ENCODE assay signal across 8 cellular contexts in genomic region chr5:73564644-73565165, GRCh38. TPM values are rescaled to one million over a fixed set of nuclear protein-coding genes. Genes with fewer than 3 reads are reported as not detected.
DNase-seq lines count a peak whose midpoint lies in the region; ATAC-seq and TF ChIP-seq lines count a peak whose summit lies in the region.

No MANE protein-coding gene starts in this region.

- DNase-seq in cardiac muscle cell (ENCODE audit: low read depth in 1 of 2, low spot score in 1 of 2) (peak; percentile 3 to 13), Right ventricle myocardium inferior (ENCODE audit: missing footprints) (no peak), NCI-H69 (lab: John Stamatoyannopoulos, UW) (peak; percentile 54), astrocyte of the spinal cord (ENCODE audit: low read depth, low spot score) (peak; percentile 9), substantia nigra (lab: John Stamatoyannopoulos, UW) (peak in 1 of 49 donors; percentile 39), omental fat pad (ENCODE audit: low spot score) (no peak), NCI-H446 treated with DMSO at 0.1 percent for 48 hours (lab: John Stamatoyannopoulos, UW) (no peak)

- H3K4me1 ChIP-seq in cardiac muscle cell (ENCODE audit: low read depth): peaks cover 19% of the 10 kb centered on the region

- peak overlapping the region; percentile 88 for H3K27ac ChIP-seq in cardiac muscle cell
- peak overlapping the region; percentile 85 for H3K27ac ChIP-seq in layer of hippocampus (ENCODE audit: low read depth, low read length)
- H3K27ac ChIP-seq in substantia nigra (ENCODE audit: low read depth, low read length, poor library complexity, severe bottlenecking): peak overlapping the region; percentile 86

- no peak for ATAC-seq in Right ventricle myocardium inferior
- ATAC-seq in omental fat pad (ENCODE audit: low FRiP score): no peak

- TF ChIP-seq CTCF in cardiac muscle cell (IDR thresholded peaks at IDR 0.05; ENCODE audit: low read depth, low read length) (no peak), astrocyte of the spinal cord (IDR thresholded peaks at IDR 0.05; ENCODE audit: low read depth, low read length) (no peak), omental fat pad (IDR thresholded peaks at IDR 0.05) (no peak)

- intact Hi-C loops in Right ventricle myocardium inferior (cut with DNase I): loop anchor here (10.0 kb wide), 1 partner anchor 1200 kb away; the partner anchor contains the start of genes GFM2 and NSA2

- in situ Hi-C loops in astrocyte of the spinal cord (cut with HindIII; ENCODE audit: low sequenced_read_pairs): no loop called here

- no peaks in the 10 kb centered on the region for H3K9me3 ChIP-seq in cardiac muscle cell (ENCODE audit: low read depth)

- no peaks in the 10 kb centered on the region for H3K27me3 ChIP-seq in cardiac muscle cell
- no peaks in the 10 kb centered on the region for H3K27me3 ChIP-seq in layer of hippocampus (ENCODE audit: control insufficient read depth, insufficient read depth, low read length)

- H3K4me3 ChIP-seq in cardiac muscle cell (peak overlapping the region; percentile 66), astrocyte of the spinal cord (ENCODE audit: low read depth, low read length) (peak overlapping the region; percentile 91)

- H3K36me3 ChIP-seq in cardiac muscle cell: peaks cover 19% of the 10 kb centered on the region

RNA-seq across cellular contexts. Expression of gene ANKRA2, which starts 0.7 kb away (rescaled TPM):
- 22.0 and 39.5 TPM in 2 replicates for total RNA-seq in cardiac muscle cell
- 32.0 and 41.9 TPM in 2 replicates for polyA plus RNA-seq in cardiac muscle cell
- 14.4 TPM for total RNA-seq in Right ventricle myocardium inferior
- 10 to 100 TPM; 13.3 to 22.9 (median 16.4) TPM for total RNA-seq in omental fat pad

RNA-seq across cellular contexts. Expression of gene UTP15, which starts 0.8 kb away (rescaled TPM):
- total RNA-seq in cardiac muscle cell: 11.8 and 14.8 TPM in 2 replicates
- 8.1 and 15.8 TPM in 2 replicates for polyA plus RNA-seq in cardiac muscle cell
- 11.0 TPM for total RNA-seq in Right ventricle myocardium inferior
- 10 to 100 TPM; 24.9 to 51.0 (median 33.3) TPM for total RNA-seq in omental fat pad

Comparison
In these comparisons a context has a peak if more than half of its experiments do, and no peak if none do; other contexts are left out.
1. DNase-seq: peak in cardiac muscle cell (2 of 2), NCI-H69 (single experiment) and astrocyte of the spinal cord (single experiment); none in Right ventricle myocardium inferior (single experiment), omental fat pad (single experiment) and NCI-H446 treated with DMSO at 0.1 percent for 48 hours (single experiment).
2. Peak in every context shown above with its lines, with median percentiles within 50 percentile points of each other: H3K27ac ChIP-seq.